Comparison of ENCODE assay signal across 9 cellular contexts in genomic region chr17:76506408-76507328, GRCh38. TPM values are rescaled to one million over a fixed set of nuclear protein-coding genes. Genes with fewer than 3 reads are reported as not detected.
DNase-seq lines count a peak whose midpoint lies in the region; ATAC-seq, FAIRE-seq and TF ChIP-seq lines count a peak whose summit lies in the region.
"Had no signal": no experiment of that assay in that cellular context is flagged by ENCODE, and none has a peak within 500 bp of the region (broad histone marks: within the 10 kb centered on the region; RNA-seq: fewer than 3 reads in every experiment).

No MANE protein-coding gene starts in this region.

- peaks cover 5% of the 10 kb centered on the region for H3K27me3 Mint-ChIP-seq in Caco-2 (ENCODE audit: insufficient read depth, unreplicated experiment)

- in situ Hi-C loops in HAP-1 (cut with MboI; ENCODE audit: low sequenced_read_pairs) = loop anchor here (5.0 kb wide), 3 partner anchors 39 to 214 kb away; partner anchors contain the start of gene AANAT

- H3K4me1 ChIP-seq in Caco-2 = peaks cover 17% of the 10 kb centered on the region
- H3K4me1 ChIP-seq in HAP-1 = peaks cover 1% of the 10 kb centered on the region

- POLR2A ChIA-PET in Caco-2 (lab: Charles Lee) = interaction anchor here (0.5 kb wide), 1 partner anchor 454 kb away, joined by 3 read pairs; no protein-coding TSS in a partner anchor

- ATAC-seq in activated CD4-positive, CD25-positive, alpha-beta regulatory T cell treated with anti-CD3 and anti-CD28 coated beads, Interleukin-2, amount 50 U/mL, for 24 hours = peak; percentile 84 to 89
- ATAC-seq in GM18861 (IDR thresholded peaks at IDR 0.05; ENCODE audit: unreplicated experiment) = no peak

- H3K9me3 ChIP-seq in Caco-2 = no peaks in the 10 kb centered on the region
- no peaks in the 10 kb centered on the region for H3K9me3 ChIP-seq in HAP-1

- FAIRE-seq in bronchial epithelial cell (lab: Jason Lieb, UNC) = no peak

- H3K4me3 Mint-ChIP-seq in Caco-2 (ENCODE audit: unreplicated experiment) = no peak overlapping the region

- TF ChIP-seq CTCF in Caco-2 (IDR thresholded peaks at IDR 0.05; ENCODE audit: insufficient read depth in 1 of 2, low read depth in 1 of 2, low read length in 1 of 2, severe bottlenecking in 1 of 2, unreplicated experiment in 1 of 2) = peak; percentile 95 to 98
- peak; percentile 93 for TF ChIP-seq CTCF in bronchial epithelial cell (IDR thresholded peaks at IDR 0.05; ENCODE audit: insufficient read depth, low read length, severe bottlenecking)

- H3K4me1 Mint-ChIP-seq in Caco-2 (ENCODE audit: low read depth, unreplicated experiment) = peaks cover 3% of the 10 kb centered on the region

- intact Hi-C loops in Caco-2 (cut with micrococcal nuclease; ENCODE audit: unreplicated experiment) = loop anchor here (1.0 to 5.0 kb wide), 4 partner anchors 40 to 98 kb away; no protein-coding TSS in a partner anchor

- CTCF ChIA-PET in Caco-2 (lab: Charles Lee) = interaction anchor here (0.8 to 1.8 kb wide), 4 partner anchors 31 to 118 kb away, joined by 3 to 11 read pairs (median 4); partner anchors contain the start of gene AANAT

- H3K27ac Mint-ChIP-seq in Caco-2 (ENCODE audit: unreplicated experiment) = no peak overlapping the region

- BruUV-seq in Caco-2 (replicated peaks; lab: Mats Ljungman, UMichigan) = no TSS peak

- H3K27me3 ChIP-seq in Caco-2 (replicated peaks; ENCODE audit: control insufficient read depth, insufficient read depth, low read length) (no peaks in the 10 kb centered on the region), HAP-1 (ENCODE audit: low read depth) (no peaks in the 10 kb centered on the region), bronchial epithelial cell (ENCODE audit: control insufficient read depth, insufficient read depth, low read length) (peaks cover 4% of the 10 kb centered on the region)

- no peak overlapping the region for H3K4me3 ChIP-seq in Caco-2 (ENCODE audit: low read depth, low read length)
- H3K4me3 ChIP-seq in HAP-1 = no peak overlapping the region
- no peak overlapping the region for H3K4me3 ChIP-seq in bronchial epithelial cell (ENCODE audit: low read depth, low read length)

- H3K9me3 Mint-ChIP-seq in Caco-2 (ENCODE audit: unreplicated experiment) = no peaks in the 10 kb centered on the region

- DNase-seq in Caco-2 (peak; percentile 83 to 93), HAP-1 (ENCODE audit: low spot score in 2 of 2) (peak; percentile 68 to 90), NCI-H345 (lab: John Stamatoyannopoulos, UW) (peak; percentile 74), bronchial epithelial cell (ENCODE audit: low read depth) (peak; percentile 43), kidney glomerular epithelial cell (lab: John Stamatoyannopoulos, UW) (peak; percentile 72)
- peak; percentile 93 to 94 for DNase-seq in stimulated activated CD4-positive, alpha-beta T cell treated with anti-CD3 and anti-CD28 coated beads, Interleukin-2, amount 100 ng/mL, for 48 hours

- H3K36me3 ChIP-seq in Caco-2 (ENCODE audit: control insufficient read depth, insufficient read depth, low read length) (no peaks in the 10 kb centered on the region), HAP-1 (replicated peaks) (no peaks in the 10 kb centered on the region), bronchial epithelial cell (ENCODE audit: control insufficient read depth, insufficient read depth, low read length) (no peaks in the 10 kb centered on the region)

- no peaks in the 10 kb centered on the region for H3K36me3 Mint-ChIP-seq in Caco-2 (ENCODE audit: insufficient read depth, unreplicated experiment)

RNA-seq across cellular contexts. Expression of gene RHBDF2, which starts 5.4 kb away (rescaled TPM):
- total RNA-seq in Caco-2 (2022) = 33.8 and 37.2 TPM in 2 replicates
- total RNA-seq in bronchial epithelial cell = 9.9 and 10.8 TPM in 2 replicates

RNA-seq across cellular contexts. Expression of gene CYGB, which starts 30.8 kb away (rescaled TPM):
- 0.32 and 1.0 TPM in 2 replicates for total RNA-seq in Caco-2 (2022)
- total RNA-seq in bronchial epithelial cell = 2.1 and 2.3 TPM in 2 replicates

RNA-seq across cellular contexts. Expression of gene PRCD, which starts 33.2 kb away (rescaled TPM):
- total RNA-seq in Caco-2 (2022) = not detected in 2 replicates
- 0.13 TPM in 1 of 2 replicates, not detected in the other for total RNA-seq in bronchial epithelial cell
- total RNA-seq: T-helper 2 cell treated with Interferon-gamma antibody and Interleukin-4, amounts not matched to agents 100 ng/mL and 5 ng/mL, for 36 hours had no signal

RNA-seq across cellular contexts. Expression of gene AANAT, which starts 39.3 kb away (rescaled TPM):
- total RNA-seq in Caco-2 (2022) = not detected in 2 replicates
- total RNA-seq in bronchial epithelial cell = not detected in 2 replicates
- total RNA-seq: T-helper 2 cell treated with Interferon-gamma antibody and Interleukin-4, amounts not matched to agents 100 ng/mL and 5 ng/mL, for 36 hours had no signal

RNA-seq across cellular contexts. Expression of gene UBE2O, which starts 53.7 kb away (rescaled TPM):
- total RNA-seq in Caco-2 (2022) = 37.6 and 39.2 TPM in 2 replicates
- total RNA-seq in bronchial epithelial cell = 15.8 and 21.8 TPM in 2 replicates

Comparison
In these comparisons a context has a peak if more than half of its experiments do, and no peak if none do; other contexts are left out.
1. DNase-seq: peak in every context shown above with its lines; median percentile 94 in stimulated activated CD4-positive, alpha-beta T cell treated with anti-CD3 and anti-CD28 coated beads, Interleukin-2, amount 100 ng/mL, for 48 hours; 88 in Caco-2; 79 in HAP-1; 74 in NCI-H345; 72 in kidney glomerular epithelial cell; 43 in bronchial epithelial cell.